Comparison of ENCODE assay signal across 18 cellular contexts in genomic region chr1:110224240-110224995, GRCh38. TPM values are rescaled to one million over a fixed set of nuclear protein-coding genes. Genes with fewer than 3 reads are reported as not detected.
A peak's percentile ranks its signal among the peaks of the same experiment; 100 is the strongest.
DNase-seq lines count a peak whose midpoint lies in the region; TF ChIP-seq lines count a peak whose summit lies in the region.
"Had no signal": no experiment of that assay in that cellular context is flagged by ENCODE, and none has a peak within 500 bp of the region (broad histone marks: within the 10 kb centered on the region; RNA-seq: fewer than 3 reads in every experiment).

No MANE protein-coding gene starts in this region.

- H3K27me3 ChIP-seq in Caco-2 (replicated peaks; ENCODE audit: control insufficient read depth, insufficient read depth, low read length) (no peaks in the 10 kb centered on the region), osteoblast (ENCODE audit: insufficient read depth, low read length) (no peaks in the 10 kb centered on the region), uterus (no peaks in the 10 kb centered on the region)

- H3K4me2 ChIP-seq in osteoblast (ENCODE audit: insufficient read depth, low read length), result no peak overlapping the region
- H3K4me2 ChIP-seq: PC-9 had no signal

- DNase-seq in Caco-2, result peak; percentile 5 to 58
- peak; percentile 63 for DNase-seq in HuH-7.5 (ENCODE audit: low spot score)
- DNase-seq in amniotic epithelial cell (ENCODE audit: low read depth), result peak; percentile 83
- DNase-seq in osteoblast (ENCODE audit: insufficient read length, low spot score, missing footprints), result peak; percentile 82
- no peak for DNase-seq in uterus
- DNase-seq in activated CD4-positive, CD25-positive, alpha-beta regulatory T cell (lab: John Stamatoyannopoulos, UW), result no peak
- no peak for DNase-seq in mesothelial cell of epicardium (ENCODE audit: low spot score in 2 of 2, unreplicated experiment in 2 of 2)
- DNase-seq: DMS153, GOT3, NCI-H1105 treated with DMSO at 0.1 percent for 48 hours, NCI-H146, NCI-H2029, NCI-H526 treated with DMSO at 0.1 percent for 48 hours, PC-9, RPMI8226, SHP77 treated with DMSO at 0.1 percent for 48 hours had no signal

- H3K4me1 ChIP-seq in Caco-2, result peaks cover 16% of the 10 kb centered on the region
- no peaks in the 10 kb centered on the region for H3K4me1 ChIP-seq in osteoblast (ENCODE audit: insufficient read depth, low read length)
- no peaks in the 10 kb centered on the region for H3K4me1 ChIP-seq in uterus

- no peaks in the 10 kb centered on the region for H3K9me3 Mint-ChIP-seq in Caco-2 (ENCODE audit: unreplicated experiment)
- no peaks in the 10 kb centered on the region for H3K9me3 Mint-ChIP-seq in mesothelial cell of epicardium

- H3K4me1 Mint-ChIP-seq in Caco-2 (ENCODE audit: low read depth, unreplicated experiment) (peaks cover 12% of the 10 kb centered on the region), mesothelial cell of epicardium (peaks cover 7% of the 10 kb centered on the region)

- H4K20me1 ChIP-seq in osteoblast (ENCODE audit: insufficient read depth, low read length), result no peaks in the 10 kb centered on the region

- H3K4me3 ChIP-seq in Caco-2 (ENCODE audit: low read depth, low read length) (no peak overlapping the region), osteoblast (ENCODE audit: insufficient read depth, low read length) (no peak overlapping the region), uterus (no peak overlapping the region)
- H3K4me3 ChIP-seq: K562, PC-9 had no signal

- intact Hi-C loops in Caco-2 (cut with micrococcal nuclease; ENCODE audit: unreplicated experiment), result no loop called here
- intact Hi-C loops in uterus (cut with DNase I; ENCODE audit: low total_unique reads), result no loop called here

- POLR2A ChIA-PET in Caco-2 (lab: Charles Lee), result no interaction called here

- TF ChIP-seq CTCF in Caco-2 (IDR thresholded peaks at IDR 0.05; ENCODE audit: insufficient read depth in 1 of 2, low read depth in 1 of 2, low read length in 1 of 2, severe bottlenecking in 1 of 2, unreplicated experiment in 1 of 2) (no peak), osteoblast (IDR thresholded peaks at IDR 0.05; ENCODE audit: extremely low read depth, low read depth, low read length) (no peak), uterus (IDR thresholded peaks at IDR 0.05) (no peak), mesothelial cell of epicardium (IDR thresholded peaks at IDR 0.05; ENCODE audit: unreplicated experiment) (no peak)

- H3K79me2 ChIP-seq in osteoblast (ENCODE audit: insufficient read depth, low read length), result no peaks in the 10 kb centered on the region

- no peaks in the 10 kb centered on the region for H3K27me3 Mint-ChIP-seq in Caco-2 (ENCODE audit: insufficient read depth, unreplicated experiment)
- H3K27me3 Mint-ChIP-seq in mesothelial cell of epicardium (ENCODE audit: low read depth), result peaks cover 10% of the 10 kb centered on the region

- H3K9me3 ChIP-seq in Caco-2, result no peaks in the 10 kb centered on the region
- no peaks in the 10 kb centered on the region for H3K9me3 ChIP-seq in osteoblast (ENCODE audit: low read depth, low read length)
- H3K9me3 ChIP-seq in uterus, result no peaks in the 10 kb centered on the region

- H3K27ac Mint-ChIP-seq in Caco-2 (ENCODE audit: unreplicated experiment) (no peak overlapping the region), mesothelial cell of epicardium (no peak overlapping the region)

- no TSS peak for BruUV-seq in Caco-2 (replicated peaks; lab: Mats Ljungman, UMichigan)

- CTCF ChIA-PET in Caco-2 (lab: Charles Lee), result interaction anchor here (0.5 to 1.1 kb wide), 2 partner anchors 88 to 184 kb away, joined by 4 to 6 read pairs; no protein-coding TSS in a partner anchor

- H3K4me3 Mint-ChIP-seq in Caco-2 (ENCODE audit: unreplicated experiment) (no peak overlapping the region), mesothelial cell of epicardium (no peak overlapping the region)

- TF ChIP-seq POLR2A in uterus (IDR thresholded peaks at IDR 0.05), result no peak

- H3K36me3 ChIP-seq in Caco-2 (ENCODE audit: control insufficient read depth, insufficient read depth, low read length) (no peaks in the 10 kb centered on the region), osteoblast (ENCODE audit: insufficient read depth, low read length) (peaks cover 3% of the 10 kb centered on the region), uterus (no peaks in the 10 kb centered on the region)

- H2AFZ ChIP-seq in osteoblast (ENCODE audit: low read length), result no peak overlapping the region
- H2AFZ ChIP-seq: PC-9 had no signal

- H3K27ac ChIP-seq in osteoblast (ENCODE audit: low read depth, low read length) (no peak overlapping the region), uterus (no peak overlapping the region)
- H3K27ac ChIP-seq: HL-60, PC-9 had no signal

- H3K36me3 Mint-ChIP-seq in Caco-2 (ENCODE audit: insufficient read depth, unreplicated experiment) (peaks cover 9% of the 10 kb centered on the region), mesothelial cell of epicardium (no peaks in the 10 kb centered on the region)

RNA-seq across cellular contexts. Expression of gene KCNC4, which starts 14.3 kb away (rescaled TPM):
- total RNA-seq in Caco-2 (2022) (5.3 TPM in 2 replicates), osteoblast (1.4 and 1.5 TPM in 2 replicates), uterus (10 to 100 TPM in 1 of 4 donors, 1 to 10 TPM in 3; 2.1 to 29.4 (median 3.9) TPM), mesothelial cell of epicardium (4.5 to 5.4 TPM (median 5.1 TPM) in 3 replicates)

Comparison
In these comparisons a context has a peak if more than half of its experiments do, and no peak if none do; other contexts are left out.
1. DNase-seq: peak in Caco-2 (2 of 2), HuH-7.5 (single experiment), amniotic epithelial cell (single experiment) and osteoblast (single experiment); none in uterus (0 of 2), activated CD4-positive, CD25-positive, alpha-beta regulatory T cell (0 of 4) and mesothelial cell of epicardium (0 of 2).